In the genomic region with DNA sequence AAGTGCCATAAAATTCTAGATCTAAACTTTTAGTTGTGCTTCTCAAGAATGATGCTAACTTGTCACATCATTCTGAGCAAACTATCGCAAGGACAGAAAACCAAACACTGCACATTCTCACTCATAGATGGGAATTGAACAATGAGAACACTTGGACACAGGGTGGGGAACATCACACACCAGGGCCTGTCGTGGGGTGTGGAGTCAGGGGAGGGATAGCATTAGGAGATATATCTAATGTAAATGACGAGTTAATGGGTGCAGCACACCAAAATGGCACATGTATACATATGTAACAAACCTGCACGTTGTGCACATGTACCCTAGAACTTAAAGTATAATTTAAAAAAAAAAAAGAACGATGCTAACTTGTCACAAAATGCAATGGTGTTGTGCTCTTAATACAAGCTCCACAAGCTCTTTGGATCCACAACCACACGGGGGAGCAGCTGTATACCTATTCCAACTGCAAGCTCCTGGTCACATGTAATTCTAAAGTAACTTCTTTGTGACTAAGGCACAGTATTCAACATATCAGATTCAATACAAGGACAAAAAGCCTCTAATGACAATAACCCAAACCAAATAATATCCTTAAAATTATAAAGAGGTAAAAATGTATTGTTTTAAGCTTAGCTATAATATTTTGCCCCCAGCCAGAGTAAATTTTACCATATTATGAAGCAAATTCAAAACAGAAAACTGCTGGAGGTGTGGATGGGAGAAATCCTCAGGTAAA, we compare ENCODE assay signal across 8 cellular contexts. TPM values are rescaled to one million over a fixed set of nuclear protein-coding genes. Genes with fewer than 3 reads are reported as not detected.
DNase-seq lines count a peak whose midpoint lies in the region; ATAC-seq and TF ChIP-seq lines count a peak whose summit lies in the region.
"Not testable (repeated sequence)": the region's sequence is repeated elsewhere in the genome, so short reads cannot be mapped to it uniquely, and the experiment has no call there.

No MANE protein-coding gene starts in this region.

- not testable (repeated sequence) for H4K20me1 ChIP-seq in DOHH2 (ENCODE audit: control insufficient read depth, insufficient read depth, low read depth, low read length); KMS-11 (ENCODE audit: insufficient read depth); OCI-LY3 (ENCODE audit: insufficient read depth, low read length)

- H3K4me2 ChIP-seq in DOHH2 (ENCODE audit: low read length) (peak overlapping the region; percentile 67; the same call in 1 of the 2 replicates), OCI-LY3 (ENCODE audit: low read length) (peak overlapping the region; percentile 80)
- not testable (repeated sequence) for H3K4me2 ChIP-seq in KMS-11

- not testable (repeated sequence) for H3K9me3 Mint-ChIP-seq in naive thymus-derived CD4-positive, alpha-beta T cell

- peak overlapping the region; percentile 67 for H3K27ac ChIP-seq in DOHH2 (ENCODE audit: low read depth, low read length)
- H3K27ac ChIP-seq in KMS-11; naive thymus-derived CD4-positive, alpha-beta T cell (ENCODE audit: low read depth, low read length): not testable (repeated sequence)
- peak overlapping the region; percentile 94 for H3K27ac ChIP-seq in OCI-LY3 (ENCODE audit: low read length)

- H3K36me3 Mint-ChIP-seq in naive thymus-derived CD4-positive, alpha-beta T cell = peaks cover 0 to 22% (median 6%) of the 10 kb centered on the region in 5 donors

- H3K27ac Mint-ChIP-seq in naive thymus-derived CD4-positive, alpha-beta T cell = not testable (repeated sequence)

- H3K36me3 ChIP-seq in DOHH2 (ENCODE audit: control insufficient read depth, low read length) (peaks cover 14% of the 10 kb centered on the region), OCI-LY3 (replicated peaks; ENCODE audit: low read depth, low read length) (peaks cover 38% of the 10 kb centered on the region)
- H3K36me3 ChIP-seq in KMS-11 (ENCODE audit: insufficient read depth); naive thymus-derived CD4-positive, alpha-beta T cell (ENCODE audit: control insufficient read depth in 2 of 3, insufficient read depth in 3 of 3, low read length in 3 of 3): not testable (repeated sequence)

- POLR2A ChIA-PET in naive thymus-derived CD4-positive, alpha-beta T cell (lab: Charles Lee) = not testable (repeated sequence)

- ATAC-seq in naive thymus-derived CD4-positive, alpha-beta T cell = peak; percentile 55

- H3K79me2 ChIP-seq in DOHH2 (ENCODE audit: control insufficient read depth, low read length) (peaks cover 79% of the 10 kb centered on the region), OCI-LY3 (ENCODE audit: low read length) (peaks cover 97% of the 10 kb centered on the region)
- H3K79me2 ChIP-seq in KMS-11 (ENCODE audit: insufficient read depth, low read depth) = not testable (repeated sequence)

- not testable (repeated sequence) for H3K27me3 ChIP-seq in DOHH2 (ENCODE audit: control insufficient read depth, low read length); KMS-11 (ENCODE audit: insufficient read depth, low read depth); OCI-LY3 (ENCODE audit: low read depth, low read length); naive thymus-derived CD4-positive, alpha-beta T cell (ENCODE audit: control insufficient read depth in 2 of 2, insufficient read depth in 2 of 2, low read length in 2 of 2)

- DNase-seq in H4 (ENCODE audit: low spot score) = peak; percentile 63
- DNase-seq in activated T-cell treated with anti-CD3 and anti-CD28 coated beads, Interleukin-2, amount 50 U/mL, for 48 hours = peak; percentile 31 to 40
- peak; percentile 80 for DNase-seq in fibroblast of peridontal ligament (ENCODE audit: extremely low read depth)
- DNase-seq in naive thymus-derived CD4-positive, alpha-beta T cell = peak in 6 of 9 donors; percentile 9 to 30 (median 21)
- DNase-seq in superior temporal gyrus (ENCODE audit: extremely low spot score) = peak; percentile 82

- H3K4me1 ChIP-seq in DOHH2 (ENCODE audit: control insufficient read depth, low read length) (peaks cover 48% of the 10 kb centered on the region), KMS-11 (ENCODE audit: low read depth, poor library complexity, severe bottlenecking) (peaks cover 15% of the 10 kb centered on the region), OCI-LY3 (ENCODE audit: low read length) (peaks cover 64% of the 10 kb centered on the region)
- H3K4me1 ChIP-seq in naive thymus-derived CD4-positive, alpha-beta T cell (ENCODE audit: control insufficient read depth in 2 of 2, insufficient read depth in 2 of 2, low read length in 2 of 2) = not testable (repeated sequence)

- peak; percentile 63 for TF ChIP-seq CTCF in DOHH2 (IDR thresholded peaks at IDR 0.05; ENCODE audit: low read depth, low read length, poor library complexity, severe bottlenecking)
- peak; percentile 51 for TF ChIP-seq CTCF in KMS-11 (conservative IDR thresholded peaks at IDR 0.05; ENCODE audit: low read depth, low read length)
- peak; percentile 82 for TF ChIP-seq CTCF in OCI-LY3 (IDR thresholded peaks at IDR 0.05; ENCODE audit: low read depth, low read length)

- not testable (repeated sequence) for H3K4me3 Mint-ChIP-seq in naive thymus-derived CD4-positive, alpha-beta T cell

- H3K4me1 Mint-ChIP-seq in naive thymus-derived CD4-positive, alpha-beta T cell = peaks cover 0 to 42% (median 30%) of the 10 kb centered on the region in 7 donors

- not testable (repeated sequence) for H2AFZ ChIP-seq in KMS-11 (ENCODE audit: low read depth); OCI-LY3 (ENCODE audit: low read depth, low read length)

- H3K27me3 Mint-ChIP-seq in naive thymus-derived CD4-positive, alpha-beta T cell = not testable (repeated sequence)

- not testable (repeated sequence) for H3K9ac ChIP-seq in KMS-11
- H3K9ac ChIP-seq in OCI-LY3 (ENCODE audit: low read length) = peak overlapping the region; percentile 71

- H3F3A ChIP-seq in DOHH2 (ENCODE audit: control insufficient read depth, insufficient read depth) = peaks cover 15% of the 10 kb centered on the region

- intact Hi-C loops in naive thymus-derived CD4-positive, alpha-beta T cell (cut with micrococcal nuclease) = loop anchor here (1.0 to 10.0 kb wide), 3 partner anchors 54 to 516 kb away; a partner anchor contains a TSS

- not testable (repeated sequence) for H3K4me3 ChIP-seq in DOHH2 (ENCODE audit: low read length); KMS-11 (IDR thresholded peaks at IDR 0.05; ENCODE audit: insufficient read depth, low read depth, low read length); OCI-LY3 (ENCODE audit: low read length); naive thymus-derived CD4-positive, alpha-beta T cell (ENCODE audit: low read length)

- H3K9me3 ChIP-seq in DOHH2 (ENCODE audit: control insufficient read depth, insufficient read depth, low read length); OCI-LY3 (ENCODE audit: insufficient read depth, low read length); naive thymus-derived CD4-positive, alpha-beta T cell (ENCODE audit: control insufficient read depth in 2 of 3, low read length in 3 of 3): not testable (repeated sequence)

- CTCF ChIA-PET in naive thymus-derived CD4-positive, alpha-beta T cell (lab: Charles Lee) = interaction anchor here (0.7 to 1.2 kb wide), 3 partner anchors 12 to 151 kb away, joined by 3 to 6 read pairs (median 3); a partner anchor contains a TSS

- not testable (repeated sequence) for H3K9me2 ChIP-seq in DOHH2 (replicated peaks; ENCODE audit: control insufficient read depth, low read length)

RNA-seq across cellular contexts. Expression of a gene that starts 53.7 kb away (rescaled TPM):
- 8.3 and 10.6 TPM in 2 replicates for total RNA-seq in H4 (2014; rRNA removed; shearing (Covaris generic))
- total RNA-seq in naive thymus-derived CD4-positive, alpha-beta T cell = 10 to 100 TPM; 36.8 to 53.0 (median 46.4) TPM
- 10 to 100 TPM; 13.9 to 14.7 TPM for polyA plus RNA-seq in naive thymus-derived CD4-positive, alpha-beta T cell

Comparison
In these comparisons a context has a peak if more than half of its experiments do, and no peak if none do; other contexts are left out.
1. DNase-seq: peak in every context shown above with its lines; median percentile 82 in superior temporal gyrus; 80 in fibroblast of peridontal ligament; 63 in H4; 36 in activated T-cell treated with anti-CD3 and anti-CD28 coated beads, Interleukin-2, amount 50 U/mL, for 48 hours; 21 in naive thymus-derived CD4-positive, alpha-beta T cell.